In the genomic region with DNA sequence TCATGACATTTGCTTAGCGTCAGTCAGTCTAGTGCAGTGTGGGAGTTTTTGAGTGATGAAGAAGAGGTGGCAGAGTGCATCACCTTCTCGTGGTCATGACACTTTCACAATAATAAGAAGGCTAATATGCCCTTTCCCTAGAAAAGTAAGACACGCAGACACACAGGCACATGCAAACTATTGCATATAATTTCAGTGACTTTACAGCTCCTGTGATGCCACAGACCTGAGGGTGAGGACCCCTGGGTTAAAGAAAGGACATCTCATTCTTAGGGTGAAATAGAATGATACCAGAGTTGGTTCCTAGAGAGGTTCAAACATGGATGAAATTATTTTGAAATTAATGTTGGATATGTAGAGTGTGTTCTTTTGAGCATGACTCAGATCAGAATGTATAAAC, we compare ENCODE assay signal across 28 cellular contexts.
"Had no signal": no experiment of that assay in that cellular context is flagged by ENCODE, and none has a peak within 500 bp of the region (broad histone marks: within the 10 kb centered on the region; RNA-seq: fewer than 3 reads in every experiment).

No MANE protein-coding gene starts in this region.

- H3K36me3 ChIP-seq: colonic mucosa, esophagus muscularis mucosa, esophagus squamous epithelium, gastrocnemius medialis, gastroesophageal sphincter, heart left ventricle, heart right ventricle had no signal

- DNase-seq: colonic mucosa; cortex of kidney; dermis blood vessel endothelial cell; dorsolateral prefrontal cortex; effector CD4-positive, alpha-beta T cell; effector CD8-positive, alpha-beta T cell; effector memory CD4-positive, alpha-beta T cell; effector memory CD8-positive, alpha-beta T cell; endodermal cell; erythroblast; esophagus squamous epithelium; foreskin fibroblast; foreskin keratinocyte; foreskin melanocyte; gastrocnemius medialis; glutamatergic neuron; heart left ventricle; heart right ventricle had no signal

- H3K9me3 Mint-ChIP-seq: dendritic cell treated with granulocyte-macrophage colony-stimulating factor and Interleukin-4, amounts not matched to agents 40 ng/mL and 50 ng/mL, for 4 days; endodermal cell had no signal

- ATAC-seq: effector memory CD8-positive, alpha-beta T cell; esophagus mucosa; foreskin keratinocyte; gastrocnemius medialis; gastroesophageal sphincter; heart left ventricle; heart right ventricle had no signal

- FAIRE-seq: colon, endometrium, endothelial cell of umbilical vein, frontal cortex had no signal

- H3K9me3 ChIP-seq: colonic mucosa, esophagus muscularis mucosa, esophagus squamous epithelium, gastrocnemius medialis had no signal

- H3K27me3 ChIP-seq: colonic mucosa, dorsolateral prefrontal cortex, esophagus muscularis mucosa, esophagus squamous epithelium, foreskin keratinocyte, gastrocnemius medialis, gastroesophageal sphincter, heart left ventricle, heart right ventricle had no signal

- H3K27me3 Mint-ChIP-seq: dendritic cell treated with granulocyte-macrophage colony-stimulating factor and Interleukin-4, amounts not matched to agents 40 ng/mL and 50 ng/mL, for 4 days; effector memory CD8-positive, alpha-beta T cell had no signal

- H3K27ac ChIP-seq: colonic mucosa, coronary artery, dorsolateral prefrontal cortex, epithelial cell of prostate, esophagus muscularis mucosa, esophagus squamous epithelium, foreskin keratinocyte, gastrocnemius medialis, gastroesophageal sphincter, heart left ventricle, heart right ventricle had no signal

- H3K4me3 Mint-ChIP-seq: dendritic cell treated with granulocyte-macrophage colony-stimulating factor and Interleukin-4, amounts not matched to agents 40 ng/mL and 50 ng/mL, for 4 days; effector memory CD8-positive, alpha-beta T cell; endodermal cell had no signal

- H3K4me1 ChIP-seq: colonic mucosa, esophagus muscularis mucosa, esophagus squamous epithelium, foreskin keratinocyte, gastrocnemius medialis, gastroesophageal sphincter, heart left ventricle, heart right ventricle had no signal

- H3K4me3 ChIP-seq: colonic mucosa, coronary artery, dorsolateral prefrontal cortex, esophagus muscularis mucosa, esophagus squamous epithelium, gastrocnemius medialis, gastroesophageal sphincter, heart left ventricle, heart right ventricle had no signal

- H3K27ac Mint-ChIP-seq: dendritic cell treated with granulocyte-macrophage colony-stimulating factor and Interleukin-4, amounts not matched to agents 40 ng/mL and 50 ng/mL, for 4 days; effector memory CD8-positive, alpha-beta T cell; endodermal cell had no signal

- H3K4me1 Mint-ChIP-seq: endodermal cell had no signal
